In the genomic region with DNA sequence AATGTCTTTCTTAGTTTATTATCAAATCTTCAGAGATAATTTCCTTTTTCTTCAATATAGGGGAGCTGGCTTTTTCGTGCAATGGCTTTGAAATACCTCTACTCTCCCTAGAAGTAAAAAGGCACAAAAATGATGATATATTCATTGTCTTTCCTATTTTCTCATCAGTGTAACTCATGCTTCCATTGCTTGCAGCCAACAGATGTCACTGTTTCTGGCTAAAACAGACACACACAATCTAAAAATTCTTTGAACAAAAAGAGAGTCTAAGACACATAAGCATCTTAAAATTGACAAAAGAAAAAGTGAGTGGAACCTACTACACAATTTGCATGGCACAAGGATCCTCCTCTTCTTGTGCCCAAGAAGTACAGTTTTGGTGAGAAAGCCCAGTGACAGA, we compare ENCODE assay signal across 16 cellular contexts.
"Had no signal": no experiment of that assay in that cellular context is flagged by ENCODE, and none has a peak within 500 bp of the region (broad histone marks: within the 10 kb centered on the region; RNA-seq: fewer than 3 reads in every experiment).

No MANE protein-coding gene starts in this region.

- H3K4me1 ChIP-seq: parathyroid adenoma, transverse colon, uterus had no signal

- H3K4me1 Mint-ChIP-seq: activated naive CD4-positive, alpha-beta T cell treated with anti-CD3 and anti-CD28 coated beads, Interleukin-2, amount 50 U/mL, for 24 hours; immature natural killer cell had no signal

- ATAC-seq: effector memory CD8-positive, alpha-beta T cell; left ventricle myocardium superior had no signal

- H3K27ac Mint-ChIP-seq: activated naive CD4-positive, alpha-beta T cell treated with anti-CD3 and anti-CD28 coated beads, Interleukin-2, amount 50 U/mL, for 24 hours; effector memory CD8-positive, alpha-beta T cell; immature natural killer cell; memory B cell had no signal

- H3K36me3 Mint-ChIP-seq: activated naive CD4-positive, alpha-beta T cell treated with anti-CD3 and anti-CD28 coated beads, Interleukin-2, amount 50 U/mL, for 24 hours; memory B cell had no signal

- H3K9me3 ChIP-seq: transverse colon, uterus had no signal

- H3K9me3 Mint-ChIP-seq: neural crest cell had no signal

- H3K27me3 Mint-ChIP-seq: activated naive CD4-positive, alpha-beta T cell treated with anti-CD3 and anti-CD28 coated beads, Interleukin-2, amount 50 U/mL, for 24 hours; effector memory CD8-positive, alpha-beta T cell; memory B cell had no signal

- H3K4me3 Mint-ChIP-seq: activated naive CD4-positive, alpha-beta T cell treated with anti-CD3 and anti-CD28 coated beads, Interleukin-2, amount 50 U/mL, for 24 hours; effector memory CD8-positive, alpha-beta T cell; immature natural killer cell; memory B cell; neural crest cell had no signal

- H3K27ac ChIP-seq: parathyroid adenoma, transverse colon, uterus had no signal

- DNase-seq: activated CD4-positive, alpha-beta T cell treated with anti-CD3 and anti-CD28 coated beads, Interleukin-2, amount 50 U/mL, for 4 hours; activated gamma-delta T cell; cerebellar nuclear complex; effector memory CD8-positive, alpha-beta T cell; immature natural killer cell; kidney glomerular epithelial cell; left ventricle myocardium superior; stimulated activated CD4-positive, alpha-beta T cell treated with anti-CD3 and anti-CD28 coated beads, Interleukin-2, amount 100 ng/mL, for 24 hours; stimulated activated naive CD4-positive, alpha-beta T cell treated with Interleukin-2 at 50 U/mL for 16 hours; substantia nigra; transverse colon; uterus had no signal

- H3K27me3 ChIP-seq: transverse colon, uterus had no signal

- H3K36me3 ChIP-seq: transverse colon, uterus had no signal

- H3K4me3 ChIP-seq: transverse colon, uterus had no signal
